8 cellular contexts compared by ENCODE assay signal in genomic region chr3:142148871-142149860, GRCh38. TPM values are rescaled to one million over a fixed set of nuclear protein-coding genes. Genes with fewer than 3 reads are reported as not detected.
DNase-seq lines count a peak whose midpoint lies in the region; ATAC-seq, FAIRE-seq and TF ChIP-seq lines count a peak whose summit lies in the region.

TSS of gene TFDP2 (minus strand) at chr3:142149544. CDS start at chr3:142101749, 47,795 bp downstream.

- H3K27ac ChIP-seq in cardiac muscle cell = peak within 1 kb of the TSS; percentile 88
- peak within 1 kb of the TSS; percentile 91 to 96 (median 93) for H3K27ac ChIP-seq in transverse colon

- H3K4me1 ChIP-seq in adipocyte (ENCODE audit: control insufficient read depth, insufficient read depth, low read length) (peaks cover 19% of the 10 kb centered on the region), cardiac muscle cell (ENCODE audit: low read depth) (peaks cover 13% of the 10 kb centered on the region), transverse colon (peaks cover 0 to 40% (median 20%) of the 10 kb centered on the region in 4 donors)

- H3K9ac ChIP-seq in adipocyte (ENCODE audit: low read length) = peak within 1 kb of the TSS; percentile 93

- H3K36me3 ChIP-seq in adipocyte (ENCODE audit: control insufficient read depth, insufficient read depth, low read length, severe bottlenecking) (no peaks in the 10 kb centered on the region), cardiac muscle cell (no peaks in the 10 kb centered on the region), transverse colon (no peaks in the 10 kb centered on the region)

- DNase-seq in GM12891 (ENCODE audit: insufficient read length, low spot score) (peak; percentile 93), NCI-H128 (lab: John Stamatoyannopoulos, UW; ENCODE audit: unreplicated experiment) (peak; percentile 89), T follicular helper cell (ENCODE audit: low read depth) (peak; percentile 78), adipocyte (ENCODE audit: low read depth) (peak; percentile 98), cardiac muscle cell (ENCODE audit: low read depth in 1 of 2, low spot score in 1 of 2) (peak; percentile 92 to 98), pons (ENCODE audit: low spot score) (peak; percentile 84), transverse colon (peak; percentile 92)

- in situ Hi-C loops in transverse colon (cut with MboI; ENCODE audit: low pct_ligation_motif_present in 1 of 4, low pct_unique_long_range_greater_than_20kb in 1 of 4, low sequenced_read_pairs in 3 of 4) = no loop called here

- no peak for TF ChIP-seq EP300 in transverse colon (IDR thresholded peaks at IDR 0.05; ENCODE audit: low read depth)

- intact Hi-C loops in transverse colon (cut with DNase I; ENCODE audit: low total_unique reads) = no loop called here

- H3K27me3 ChIP-seq in adipocyte (replicated peaks; ENCODE audit: control insufficient read depth, insufficient read depth, low read length) (no peaks in the 10 kb centered on the region), cardiac muscle cell (no peaks in the 10 kb centered on the region), transverse colon (no peaks in the 10 kb centered on the region)

- ATAC-seq in HG02759 (IDR thresholded peaks at IDR 0.05; ENCODE audit: unreplicated experiment) = peak; percentile 100

- H3K9me3 ChIP-seq in adipocyte (ENCODE audit: control insufficient read depth, low read length) (no peaks in the 10 kb centered on the region), cardiac muscle cell (ENCODE audit: low read depth) (no peaks in the 10 kb centered on the region), transverse colon (no peaks in the 10 kb centered on the region)

- peak within 1 kb of the TSS; percentile 96 for H3K4me3 ChIP-seq in adipocyte (ENCODE audit: low read length)
- H3K4me3 ChIP-seq in cardiac muscle cell = peak within 1 kb of the TSS; percentile 76
- H3K4me3 ChIP-seq in transverse colon = peak within 1 kb of the TSS; percentile 63 to 99 (median 68)

- FAIRE-seq in GM12891 (lab: Jason Lieb, UNC) = peak; percentile 99

- no peak for TF ChIP-seq CTCF in cardiac muscle cell (IDR thresholded peaks at IDR 0.05; ENCODE audit: low read depth, low read length)
- no peak for TF ChIP-seq CTCF in transverse colon (IDR thresholded peaks at IDR 0.05)

- TF ChIP-seq POLR2A in GM12891 (IDR thresholded peaks at IDR 0.05; ENCODE audit: low read depth, low read length) (peak; percentile 53; the same call in 1 of the 2 replicates), transverse colon (IDR thresholded peaks at IDR 0.05) (peak; percentile 76)

- WGBS in transverse colon (ENCODE audit: low coverage in 1 of 2), 2 donors = 0 to 2% methylated on average over 5 to 37 of the region's 91 CpGs

TF ChIP-seq in GM12891, 5 proteins besides CTCF, POLR2A, EP300 and RAD21:
- TF ChIP-seq POU2F2 (IDR thresholded peaks at IDR 0.05; ENCODE audit: low read depth, low read length) (no peak), POLR2AphosphoS5 (IDR thresholded peaks at IDR 0.05; ENCODE audit: low read depth, low read length) (peak; percentile 30; the same call in 1 of the 2 replicates)

RNA-seq across cellular contexts. Expression of gene TFDP2, which starts in this region (rescaled TPM):
- polyA plus RNA-seq in GM12891 (2012; ENCODE audit: low read depth, missing spikeins) = 30.6 TPM
- total RNA-seq in cardiac muscle cell (60.8 and 66.2 TPM in 2 replicates), transverse colon (10 to 100 TPM; 10.3 to 69.2 (median 41.3) TPM)
- 95.2 and 136 TPM in 2 replicates for polyA plus RNA-seq in cardiac muscle cell

Comparison
In these comparisons a context has a peak if more than half of its experiments do, and no peak if none do; other contexts are left out.
1. Peak in every context shown above with its lines: DNase-seq, ATAC-seq, H3K4me3 ChIP-seq and H3K27ac ChIP-seq.